Comparison of ENCODE assay signal across 25 cellular contexts in the genomic region with DNA sequence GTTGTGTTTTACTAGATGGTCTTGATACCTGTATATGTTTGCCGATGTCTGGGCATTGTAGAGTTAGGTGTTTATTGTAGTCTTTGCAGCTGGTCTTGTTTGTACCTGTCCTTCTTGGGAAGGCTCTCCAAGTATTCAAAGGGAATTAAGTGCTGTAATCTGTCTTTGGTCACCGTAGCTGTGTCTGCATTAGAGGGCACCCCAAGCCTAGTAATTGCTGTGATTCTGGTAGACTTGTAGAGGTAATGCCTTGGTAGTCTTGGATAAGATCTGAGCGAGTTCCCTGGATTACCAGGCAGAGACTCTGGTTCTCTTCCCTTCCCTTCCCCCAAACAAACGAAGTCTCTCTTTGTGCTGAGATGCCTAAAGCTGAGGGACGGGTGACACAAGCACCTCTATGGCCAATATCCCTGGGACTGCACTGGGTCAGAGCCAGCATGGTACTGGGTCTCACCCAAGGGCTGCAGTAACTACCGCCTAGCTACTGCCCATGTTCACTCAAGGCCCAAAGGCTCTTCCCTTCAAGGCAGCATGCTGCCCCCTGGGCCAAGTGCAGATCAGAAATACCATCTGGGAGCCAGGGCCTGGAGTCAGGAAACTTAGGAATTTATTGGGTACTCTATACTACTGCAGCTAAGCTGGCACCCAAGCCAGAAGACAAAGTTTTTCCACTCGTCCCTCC. TPM values are rescaled to one million over a fixed set of nuclear protein-coding genes. Genes with fewer than 3 reads are reported as not detected.
A peak's percentile ranks its signal among the peaks of the same experiment; 100 is the strongest.
DNase-seq lines count a peak whose midpoint lies in the region; ATAC-seq, FAIRE-seq and TF ChIP-seq lines count a peak whose summit lies in the region.
"Had no signal": no experiment of that assay in that cellular context is flagged by ENCODE, and none has a peak within 500 bp of the region (broad histone marks: within the 10 kb centered on the region; RNA-seq: fewer than 3 reads in every experiment).

No MANE protein-coding gene starts in this region.

- DNase-seq in DMS 273 (lab: John Stamatoyannopoulos, UW; ENCODE audit: unreplicated experiment), result peak; percentile 13
- no peak for DNase-seq in DMS 273 treated with DMSO at 0.1 percent for 48 hours (lab: John Stamatoyannopoulos, UW)
- no peak for DNase-seq in LNCaP clone FGC (ENCODE audit: low read depth)
- no peak for DNase-seq in H1 (ENCODE audit: low read depth in 1 of 2, low spot score in 2 of 2)
- peak; percentile 11 for DNase-seq in neural progenitor cell (ENCODE audit: low spot score)
- no peak for DNase-seq in HuH-7 (ENCODE audit: low spot score)
- DNase-seq in NCI-H1417 treated with DMSO at 0.1 percent for 48 hours (lab: John Stamatoyannopoulos, UW), result no peak
- DNase-seq in stimulated activated naive B cell treated with anti-CD40 and anti-IgM and Interleukin-4, amounts not matched to agents 10 μg/mL and 1 μg/mL and 100 μg/mL, for 72 hours, result no peak
- DNase-seq: activated B cell treated with CpG ODN at 0.5 μM for 24 hours; activated naive CD4-positive, alpha-beta T cell treated with anti-CD3 and anti-CD28 coated beads, Interleukin-2, amount 10 ng/mL, durations not matched to agents 7 days and 5 days; CD4-positive, alpha-beta memory T cell; glutamatergic neuron; left cardiac atrium; mesenchymal stem cell; NCI-H510A treated with DMSO at 0.1 percent for 48 hours; psoas muscle; T1000 had no signal

- H3K18ac ChIP-seq in H1 (ENCODE audit: extremely low read depth, low read length), result no peak overlapping the region

- peaks cover 4% of the 10 kb centered on the region for H3K4me1 Mint-ChIP-seq in neural progenitor cell
- no peaks in the 10 kb centered on the region for H3K4me1 Mint-ChIP-seq in stimulated activated naive B cell treated with anti-CD40 and anti-IgM and Interleukin-4, amounts not matched to agents 10 μg/mL and 1 μg/mL and 100 μg/mL, for 72 hours
- H3K4me1 Mint-ChIP-seq: activated B cell treated with CpG ODN at 0.5 μM for 24 hours; activated naive CD4-positive, alpha-beta T cell treated with anti-CD3 and anti-CD28 coated beads, Interleukin-2, amount 10 ng/mL, durations not matched to agents 7 days and 5 days; CD4-positive, alpha-beta memory T cell had no signal

- H2BK120ac ChIP-seq in H1 (replicated peaks; ENCODE audit: low read depth, low read length), result no peak overlapping the region

- TF ChIP-seq POLR2A in H1 (IDR thresholded peaks at IDR 0.05; ENCODE audit: control extremely low read depth in 1 of 2, low read depth in 2 of 2, low read length in 2 of 2), result no peak

- H3K79me1 ChIP-seq in H1 (ENCODE audit: low read depth, low read length), result no peaks in the 10 kb centered on the region

- no peak overlapping the region for H2AK5ac ChIP-seq in H1 (ENCODE audit: low read depth, low read length)

- H3K79me2 ChIP-seq in H1 (ENCODE audit: control insufficient read depth in 1 of 2, insufficient read depth in 2 of 2, low read length in 2 of 2), result no peaks in the 10 kb centered on the region
- no peaks in the 10 kb centered on the region for H3K79me2 ChIP-seq in neural progenitor cell (ENCODE audit: low read depth)

- peaks cover 11% of the 10 kb centered on the region for H3K36me3 Mint-ChIP-seq in neural progenitor cell
- H3K36me3 Mint-ChIP-seq in stimulated activated naive B cell treated with anti-CD40 and anti-IgM and Interleukin-4, amounts not matched to agents 10 μg/mL and 1 μg/mL and 100 μg/mL, for 72 hours, result peaks cover 14 to 30% of the 10 kb centered on the region in 2 donors
- H3K36me3 Mint-ChIP-seq: activated naive CD4-positive, alpha-beta T cell treated with anti-CD3 and anti-CD28 coated beads, Interleukin-2, amount 10 ng/mL, durations not matched to agents 7 days and 5 days; CD4-positive, alpha-beta memory T cell; type B pancreatic cell had no signal

- H2AFZ ChIP-seq in H1 (ENCODE audit: low read length) (no peak overlapping the region), neural progenitor cell (replicated peaks) (no peak overlapping the region)

- no peak overlapping the region for H4K8ac ChIP-seq in H1 (ENCODE audit: extremely low read depth, insufficient read depth, low read length)

- peaks cover 0 to 13% (median 3%) of the 10 kb centered on the region in 4 experiments; a peak in 6 of 7 replicates for H3K4me1 ChIP-seq in H1 (replicated peaks in 1 of 4; ENCODE audit: control insufficient read depth in 3 of 4, insufficient read depth in 4 of 4, low read length in 3 of 4)
- H3K4me1 ChIP-seq in neural progenitor cell, result peaks cover 6% of the 10 kb centered on the region

- no peak overlapping the region for H3K14ac ChIP-seq in H1 (ENCODE audit: insufficient read length)

- H3K9ac ChIP-seq in H1 (replicated peaks in 1 of 4; ENCODE audit: extremely low read depth in 1 of 4, low read depth in 3 of 4, low read length in 3 of 4), result no peak overlapping the region
- no peak overlapping the region for H3K9ac ChIP-seq in neural progenitor cell

- no peak overlapping the region for H4K91ac ChIP-seq in H1 (replicated peaks; ENCODE audit: insufficient read length, low read length)

- H2BK12ac ChIP-seq in H1 (ENCODE audit: low read depth, low read length), result no peak overlapping the region

- H3K4me2 ChIP-seq in H1 (ENCODE audit: insufficient read depth in 1 of 2, low read depth in 2 of 2, low read length in 2 of 2) (no peak overlapping the region), neural progenitor cell (no peak overlapping the region)

- FAIRE-seq in H1 (lab: Jason Lieb, UNC), result no peak

- H3K4ac ChIP-seq in H1 (replicated peaks; ENCODE audit: insufficient read length, low read depth, low read length), result no peak overlapping the region

- no peak overlapping the region for H3K56ac ChIP-seq in H1 (replicated peaks; ENCODE audit: insufficient read length, low read depth, low read length)

- H3K27me3 ChIP-seq in H1 (replicated peaks in 1 of 4; ENCODE audit: control insufficient read depth in 3 of 4, extremely low read depth in 1 of 4, insufficient read depth in 3 of 4, low read length in 3 of 4), result no peaks in the 10 kb centered on the region; a peak in 2 of 7 replicates
- no peaks in the 10 kb centered on the region for H3K27me3 ChIP-seq in neural progenitor cell
- H3K27me3 ChIP-seq: cardiac muscle cell had no signal

- 66% methylated on average over 7 of the region's 7 CpGs; no CpG with 5 or more reads in 1 of the 2 experiments for WGBS in H1 (ENCODE audit: extremely low coverage in 1 of 2, insufficient coverage in 1 of 2, insufficient read length in 1 of 2, insufficient replicate concordance in 2 of 2, low coverage in 1 of 2, low lambda C conversion rate in 2 of 2, missing lambda C conversion rate in 1 of 2), 2 experiments

- peaks cover 22% of the 10 kb centered on the region for H3K9me3 Mint-ChIP-seq in neural progenitor cell
- H3K9me3 Mint-ChIP-seq in stimulated activated naive B cell treated with anti-CD40 and anti-IgM and Interleukin-4, amounts not matched to agents 10 μg/mL and 1 μg/mL and 100 μg/mL, for 72 hours, result peaks cover 0 to 5% of the 10 kb centered on the region in 2 donors
- H3K9me3 Mint-ChIP-seq: activated B cell treated with CpG ODN at 0.5 μM for 24 hours; activated naive CD4-positive, alpha-beta T cell treated with anti-CD3 and anti-CD28 coated beads, Interleukin-2, amount 10 ng/mL, durations not matched to agents 7 days and 5 days had no signal

- TF ChIP-seq RAD21 in H1 (IDR thresholded peaks at IDR 0.05 in 1 of 2, conservative IDR thresholded peaks at IDR 0.05 in 1 of 2; ENCODE audit: low read depth in 2 of 2, low read length in 2 of 2), result peak; percentile 55 to 73

- POLR2A ChIA-PET in H1 (lab: Charles Lee; ENCODE audit: partially characterized antibody), result interaction anchor here (1.4 kb wide), 1 partner anchor 195 kb away, joined by 6 read pairs; no protein-coding TSS in a partner anchor

- H3K36me3 ChIP-seq in H1 (ENCODE audit: control insufficient read depth in 2 of 4, insufficient read depth in 4 of 4, low read length in 3 of 4), result no peaks in the 10 kb centered on the region
- H3K36me3 ChIP-seq in neural progenitor cell, result no peaks in the 10 kb centered on the region
- H3K36me3 ChIP-seq: cardiac muscle cell had no signal

- no peaks in the 10 kb centered on the region for H3K23me2 ChIP-seq in H1 (ENCODE audit: low read depth, low read length)

- H3K4me3 Mint-ChIP-seq in neural progenitor cell, result no peak overlapping the region
- no peak overlapping the region for H3K4me3 Mint-ChIP-seq in stimulated activated naive B cell treated with anti-CD40 and anti-IgM and Interleukin-4, amounts not matched to agents 10 μg/mL and 1 μg/mL and 100 μg/mL, for 72 hours
- H3K4me3 Mint-ChIP-seq: activated B cell treated with CpG ODN at 0.5 μM for 24 hours; activated naive CD4-positive, alpha-beta T cell treated with anti-CD3 and anti-CD28 coated beads, Interleukin-2, amount 10 ng/mL, durations not matched to agents 7 days and 5 days; CD4-positive, alpha-beta memory T cell; dendritic cell treated with granulocyte-macrophage colony-stimulating factor and Interleukin-4, amounts not matched to agents 40 ng/mL and 50 ng/mL, for 4 days; type B pancreatic cell had no signal

- CTCF ChIA-PET in H1 (lab: Charles Lee; ENCODE audit: partially characterized antibody), result interaction anchor here (0.7 to 5.3 kb wide), 22 partner anchors 11 to 230 kb away, joined by 3 to 41 read pairs (median 4); no protein-coding TSS in a partner anchor

- H2BK5ac ChIP-seq in H1 (ENCODE audit: low read depth, low read length), result no peak overlapping the region

- H3K9me3 ChIP-seq in H1 (ENCODE audit: insufficient read depth in 2 of 2, low read depth in 1 of 2, low read length in 1 of 2) (no peaks in the 10 kb centered on the region; a peak in 1 of 4 replicates), neural progenitor cell (ENCODE audit: low read depth) (no peaks in the 10 kb centered on the region)
- H3K9me3 ChIP-seq: psoas muscle had no signal

- TF ChIP-seq CTCF in LNCaP clone FGC (IDR thresholded peaks at IDR 0.05; ENCODE audit: control insufficient read depth, extremely low read depth, insufficient read depth) (0 out of 2 replicates have a peak, but pooled peaks have one; percentile 13), H1 (IDR thresholded peaks at IDR 0.05; ENCODE audit: control extremely low read depth in 1 of 3, insufficient read depth in 1 of 3, low read depth in 1 of 3, low read length in 3 of 3) (peak in 2 of 3 experiments; percentile 34 to 35; a peak in 2 of 4 replicates), neural progenitor cell (IDR thresholded peaks at IDR 0.05) (peak; percentile 20)

- peaks cover 2% of the 10 kb centered on the region for H3K27me3 Mint-ChIP-seq in neural progenitor cell (ENCODE audit: insufficient read depth, low read depth)
- H3K27me3 Mint-ChIP-seq in stimulated activated naive B cell treated with anti-CD40 and anti-IgM and Interleukin-4, amounts not matched to agents 10 μg/mL and 1 μg/mL and 100 μg/mL, for 72 hours, result no peaks in the 10 kb centered on the region
- H3K27me3 Mint-ChIP-seq: activated B cell treated with CpG ODN at 0.5 μM for 24 hours, type B pancreatic cell had no signal

- H3K27ac ChIP-seq in H1 (ENCODE audit: low read depth, low read length), result no peak overlapping the region
- no peak overlapping the region for H3K27ac ChIP-seq in neural progenitor cell
- H3K27ac ChIP-seq: 22Rv1, cardiac muscle cell, HL-60, psoas muscle had no signal

- no peak overlapping the region for H3K23ac ChIP-seq in H1 (ENCODE audit: insufficient read length)

- H4K20me1 ChIP-seq in H1 (replicated peaks in 1 of 2; ENCODE audit: control insufficient read depth in 1 of 2, insufficient read depth in 2 of 2, low read length in 2 of 2), result no peaks in the 10 kb centered on the region
- H4K20me1 ChIP-seq in neural progenitor cell (ENCODE audit: low read depth), result no peaks in the 10 kb centered on the region

- H3K27ac Mint-ChIP-seq in neural progenitor cell, result no peak overlapping the region
- H3K27ac Mint-ChIP-seq in stimulated activated naive B cell treated with anti-CD40 and anti-IgM and Interleukin-4, amounts not matched to agents 10 μg/mL and 1 μg/mL and 100 μg/mL, for 72 hours, result no peak overlapping the region
- H3K27ac Mint-ChIP-seq: activated B cell treated with CpG ODN at 0.5 μM for 24 hours; activated naive CD4-positive, alpha-beta T cell treated with anti-CD3 and anti-CD28 coated beads, Interleukin-2, amount 10 ng/mL, durations not matched to agents 7 days and 5 days; dendritic cell treated with granulocyte-macrophage colony-stimulating factor and Interleukin-4, amounts not matched to agents 40 ng/mL and 50 ng/mL, for 4 days; type B pancreatic cell had no signal

- no peak overlapping the region for H4K5ac ChIP-seq in H1 (ENCODE audit: insufficient read length, low read depth, low read length)

- TF ChIP-seq EP300 in H1 (IDR thresholded peaks at IDR 0.05; ENCODE audit: borderline replicate concordance in 1 of 2, low read depth in 2 of 2, low read length in 2 of 2), result no peak

- ATAC-seq in stimulated activated naive B cell treated with anti-CD40 and anti-IgM and Interleukin-4, amounts not matched to agents 10 μg/mL and 1 μg/mL and 100 μg/mL, for 72 hours (replicated peaks), result no peak
- ATAC-seq: left cardiac atrium, Right ventricle myocardium inferior had no signal

- H2BK20ac ChIP-seq in H1 (ENCODE audit: low read length), result no peak overlapping the region

- no peaks in the 10 kb centered on the region for H3F3A ChIP-seq in neural progenitor cell (ENCODE audit: low read depth)

- H3K4me3 ChIP-seq in LNCaP clone FGC (ENCODE audit: low read depth, low read length) (no peak overlapping the region), H1 (ENCODE audit: extremely low read depth in 1 of 4, insufficient read depth in 2 of 4, low read depth in 3 of 4, low read length in 4 of 4) (no peak overlapping the region), neural progenitor cell (no peak overlapping the region)
- H3K4me3 ChIP-seq: cardiac muscle cell, psoas muscle had no signal

- H2BK15ac ChIP-seq in H1 (ENCODE audit: low read length), result peak overlapping the region; percentile 14; the same call in 1 of the 2 replicates

RNA-seq across cellular contexts. Expression of gene STPG4, which starts 27.1 kb away (rescaled TPM):
- 0.27 and 0.28 TPM in 2 replicates for total RNA-seq in H1 (2021; fragmentation: NEBNext Ultra II Directional; extraction: Animal tissue kit (Norgen Biotek cat#: 25700))
- polyA plus RNA-seq in H1 (2011; rRNA removed), result not detected in 2 replicates
- polyA plus RNA-seq in H1 (2011; cell fraction: cytosol; rRNA removed), result not detected
- 0.20 TPM for polyA plus RNA-seq in H1 (2011; cell fraction: nucleus; rRNA removed)
- polyA plus RNA-seq in H1 (2012, experiment 1 of 2), result 0.21 TPM in 1 of 4 replicates, not detected in the others
- not detected for polyA plus RNA-seq in H1 (2012, experiment 2 of 2)
- polyA plus RNA-seq in H1 (2013, experiment 1 of 2), result 0.08 TPM
- 0.11 TPM for polyA plus RNA-seq in H1 (2013, experiment 2 of 2)
- not detected in 2 replicates for polyA minus RNA-seq in H1 (2011; rRNA and poly(A)+ RNA removed)
- not detected for polyA minus RNA-seq in H1 (2011; cell fraction: cytosol; rRNA and poly(A)+ RNA removed)
- polyA minus RNA-seq in H1 (2011; cell fraction: nucleus; rRNA and poly(A)+ RNA removed), result 0.90 TPM
- total RNA-seq in neural progenitor cell (ENCODE audit: low replicate concordance), result not detected in 2 replicates
- total RNA-seq: cardiac muscle cell, left cardiac atrium, psoas muscle, Right ventricle myocardium inferior, skeletal muscle tissue, subcutaneous adipose tissue had no signal
- polyA plus RNA-seq: cardiac muscle cell; CD4-positive, alpha-beta memory T cell had no signal

RNA-seq across cellular contexts. Expression of gene CALM2, which starts 48.3 kb away (rescaled TPM):
- total RNA-seq in H1 (2021; fragmentation: NEBNext Ultra II Directional; extraction: Animal tissue kit (Norgen Biotek cat#: 25700)), result 456 and 476 TPM in 2 replicates
- 137 and 333 TPM in 2 replicates for polyA plus RNA-seq in H1 (2011; rRNA removed)
- 433 TPM for polyA plus RNA-seq in H1 (2011; cell fraction: cytosol; rRNA removed)
- polyA plus RNA-seq in H1 (2011; cell fraction: nucleus; rRNA removed), result 26.8 TPM
- 289 to 574 TPM (median 317 TPM) in 4 replicates for polyA plus RNA-seq in H1 (2012, experiment 1 of 2)
- 276 TPM for polyA plus RNA-seq in H1 (2012, experiment 2 of 2)
- 270 TPM for polyA plus RNA-seq in H1 (2013, experiment 1 of 2)
- 276 TPM for polyA plus RNA-seq in H1 (2013, experiment 2 of 2)
- polyA minus RNA-seq in H1 (2011; rRNA and poly(A)+ RNA removed), result 58.3 and 61.2 TPM in 2 replicates
- 82.9 TPM for polyA minus RNA-seq in H1 (2011; cell fraction: cytosol; rRNA and poly(A)+ RNA removed)
- 70.2 TPM for polyA minus RNA-seq in H1 (2011; cell fraction: nucleus; rRNA and poly(A)+ RNA removed)
- total RNA-seq in neural progenitor cell (ENCODE audit: low replicate concordance), result 440 and 768 TPM in 2 replicates

Comparison
In these comparisons a context has a peak if more than half of its experiments do, and no peak if none do; other contexts are left out.
1. DNase-seq: peak in DMS 273 (single experiment) and neural progenitor cell (single experiment); none in DMS 273 treated with DMSO at 0.1 percent for 48 hours (single experiment), LNCaP clone FGC (single experiment), H1 (0 of 2), HuH-7 (single experiment), NCI-H1417 treated with DMSO at 0.1 percent for 48 hours (single experiment) and stimulated activated naive B cell treated with anti-CD40 and anti-IgM and Interleukin-4, amounts not matched to agents 10 μg/mL and 1 μg/mL and 100 μg/mL, for 72 hours (single experiment).
2. Peak in every context shown above with its lines, with median percentiles within 50 percentile points of each other: CTCF ChIP-seq.